In genomic region chr2:52347292-52347691, GRCh38 we compare ENCODE assay signal across 11 cellular contexts.
"Had no signal": no experiment of that assay in that cellular context is flagged by ENCODE, and none has a peak within 500 bp of the region (broad histone marks: within the 10 kb centered on the region; RNA-seq: fewer than 3 reads in every experiment).

No MANE protein-coding gene starts in this region.

- H3K4me3 ChIP-seq: GM23248, GM23338, HAP-1 had no signal

- ATAC-seq: GM23338, HCT116 had no signal

- H2AFZ ChIP-seq: GM23248, GM23338 had no signal

- H3K4me2 ChIP-seq: GM23338 had no signal

- FAIRE-seq: H1, H54 had no signal

- H3K9ac ChIP-seq: GM23248 had no signal

- H3K27ac ChIP-seq: GM23248 had no signal

- H3K9me3 ChIP-seq: HAP-1 had no signal

- DNase-seq: GM23248, GOT3, H7, H9, HCEC 1CT, HFFc6 had no signal

- H3K36me3 ChIP-seq: HAP-1 had no signal
